10 cellular contexts compared by ENCODE assay signal in genomic region chr4:41359069-41359769, GRCh38.
DNase-seq lines count a peak whose midpoint lies in the region; ATAC-seq and TF ChIP-seq lines count a peak whose summit lies in the region.
"Had no signal": no experiment of that assay in that cellular context is flagged by ENCODE, and none has a peak within 500 bp of the region (broad histone marks: within the 10 kb centered on the region; RNA-seq: fewer than 3 reads in every experiment).

No MANE protein-coding gene starts in this region.

- H2AFZ ChIP-seq in osteoblast (ENCODE audit: low read length), result peak overlapping the region; percentile 75

- no TSS peak for BruUV-seq in Caco-2 (replicated peaks; lab: Mats Ljungman, UMichigan)

- H3K27me3 Mint-ChIP-seq in Caco-2 (ENCODE audit: insufficient read depth, unreplicated experiment) (no peaks in the 10 kb centered on the region), chondrocyte (ENCODE audit: low read depth) (peaks cover 8% of the 10 kb centered on the region)

- H4K20me1 ChIP-seq in osteoblast (ENCODE audit: insufficient read depth, low read length), result no peaks in the 10 kb centered on the region

- ATAC-seq in HG03342 (IDR thresholded peaks at IDR 0.05; ENCODE audit: unreplicated experiment), result no peak

- H3K27me3 ChIP-seq in Caco-2 (replicated peaks; ENCODE audit: control insufficient read depth, insufficient read depth, low read length) (peaks cover 2% of the 10 kb centered on the region; the same call in 1 of the 2 replicates), osteoblast (ENCODE audit: insufficient read depth, low read length) (peaks cover 18% of the 10 kb centered on the region)

- no peaks in the 10 kb centered on the region for H3K4me1 ChIP-seq in Caco-2
- peaks cover 3% of the 10 kb centered on the region for H3K4me1 ChIP-seq in osteoblast (ENCODE audit: insufficient read depth, low read length)

- intact Hi-C loops in Caco-2 (cut with micrococcal nuclease; ENCODE audit: unreplicated experiment), result no loop called here

- POLR2A ChIA-PET in Caco-2 (lab: Charles Lee), result no interaction called here

- H3K9me3 ChIP-seq in Caco-2 (no peaks in the 10 kb centered on the region), osteoblast (ENCODE audit: low read depth, low read length) (no peaks in the 10 kb centered on the region)

- H3K4me3 Mint-ChIP-seq in Caco-2 (ENCODE audit: unreplicated experiment), result peak overlapping the region; percentile 72
- H3K4me3 Mint-ChIP-seq in chondrocyte (ENCODE audit: unreplicated experiment), result no peak overlapping the region

- no peaks in the 10 kb centered on the region for H3K9me3 Mint-ChIP-seq in Caco-2 (ENCODE audit: unreplicated experiment)
- H3K9me3 Mint-ChIP-seq in chondrocyte (ENCODE audit: low read depth), result peaks cover 3% of the 10 kb centered on the region
- H3K9me3 Mint-ChIP-seq: activated T-helper 2 cell treated with anti-CD3 and anti-CD28 coated beads, Interferon-gamma antibody, Interleukin-2, Interleukin-4, amounts not matched to agents 10 μg/mL and 5 μg/mL and 100 μg/mL, durations not matched to agents 14 hours and 24 hours and 36 hours had no signal

- no peak for TF ChIP-seq CTCF in Caco-2 (IDR thresholded peaks at IDR 0.05; ENCODE audit: insufficient read depth in 1 of 2, low read depth in 1 of 2, low read length in 1 of 2, severe bottlenecking in 1 of 2, unreplicated experiment in 1 of 2)
- TF ChIP-seq CTCF in chondrocyte (IDR thresholded peaks at IDR 0.05), result peak; percentile 16
- TF ChIP-seq CTCF in osteoblast (IDR thresholded peaks at IDR 0.05; ENCODE audit: extremely low read depth, low read depth, low read length), result no peak

- CTCF ChIA-PET in Caco-2 (lab: Charles Lee), result interaction anchor here (0.6 to 1.0 kb wide), 5 partner anchors 68 to 147 kb away, joined by 3 to 4 read pairs (median 3); no protein-coding TSS in a partner anchor

- H3K36me3 Mint-ChIP-seq in Caco-2 (ENCODE audit: insufficient read depth, unreplicated experiment) (no peaks in the 10 kb centered on the region), chondrocyte (ENCODE audit: low read depth) (no peaks in the 10 kb centered on the region)

- H3K79me2 ChIP-seq in osteoblast (ENCODE audit: insufficient read depth, low read length), result no peaks in the 10 kb centered on the region

- H3K27ac ChIP-seq in osteoblast (ENCODE audit: low read depth, low read length), result peak overlapping the region; percentile 10

- H3K4me1 Mint-ChIP-seq in Caco-2 (ENCODE audit: low read depth, unreplicated experiment) (no peaks in the 10 kb centered on the region), chondrocyte (ENCODE audit: low read depth) (peaks cover 24% of the 10 kb centered on the region)

- H3K27ac Mint-ChIP-seq in Caco-2 (ENCODE audit: unreplicated experiment) (no peak overlapping the region), chondrocyte (ENCODE audit: unreplicated experiment) (no peak overlapping the region)
- H3K27ac Mint-ChIP-seq: activated T-helper 2 cell treated with anti-CD3 and anti-CD28 coated beads, Interferon-gamma antibody, Interleukin-2, Interleukin-4, amounts not matched to agents 10 μg/mL and 5 μg/mL and 100 μg/mL, durations not matched to agents 14 hours and 24 hours and 36 hours had no signal

- H3K4me3 ChIP-seq in Caco-2 (ENCODE audit: low read depth, low read length) (no peak overlapping the region), osteoblast (ENCODE audit: insufficient read depth, low read length) (no peak overlapping the region)

- DNase-seq in Caco-2 (peak in 1 of 2 experiments; percentile 21), HuH-7.5 (ENCODE audit: low spot score) (peak; percentile 19), chondrocyte (ENCODE audit: low spot score) (no peak), osteoblast (ENCODE audit: insufficient read length, low spot score, missing footprints) (peak; percentile 83), GOT3 (lab: John Stamatoyannopoulos, UW) (no peak), NCI-H128 (lab: John Stamatoyannopoulos, UW; ENCODE audit: unreplicated experiment) (no peak)
- DNase-seq in activated T-cell treated with anti-CD3 and anti-CD28 coated beads, Interleukin-2, amount 50 U/mL, for 48 hours, result no peak

- no peak overlapping the region for H3K4me2 ChIP-seq in osteoblast (ENCODE audit: insufficient read depth, low read length)

- H3K36me3 ChIP-seq in Caco-2 (ENCODE audit: control insufficient read depth, insufficient read depth, low read length), result no peaks in the 10 kb centered on the region
- H3K36me3 ChIP-seq in osteoblast (ENCODE audit: insufficient read depth, low read length), result no peaks in the 10 kb centered on the region
- H3K36me3 ChIP-seq: HAP-1 had no signal

Comparison
In these comparisons a context has a peak if more than half of its experiments do, and no peak if none do; other contexts are left out.
1. DNase-seq: peak in HuH-7.5 (single experiment) and osteoblast (single experiment); none in chondrocyte (single experiment), activated T-cell treated with anti-CD3 and anti-CD28 coated beads, Interleukin-2, amount 50 U/mL, for 48 hours (0 of 2), GOT3 (single experiment) and NCI-H128 (single experiment).